21 cellular contexts compared by ENCODE assay signal in genomic region chr2:120857931-120858330, GRCh38.
A peak's percentile ranks its signal among the peaks of the same experiment; 100 is the strongest.
DNase-seq lines count a peak whose midpoint lies in the region; FAIRE-seq and TF ChIP-seq lines count a peak whose summit lies in the region.
"Had no signal": no experiment of that assay in that cellular context is flagged by ENCODE, and none has a peak within 500 bp of the region (broad histone marks: within the 10 kb centered on the region; RNA-seq: fewer than 3 reads in every experiment).

No MANE protein-coding gene starts in this region.

- H3K14ac ChIP-seq in trophoblast cell (ENCODE audit: low read length): no peak overlapping the region

- H3K9me3 ChIP-seq in kidney (ENCODE audit: control insufficient read depth in 1 of 2, low read length in 2 of 2) (no peaks in the 10 kb centered on the region), trophoblast cell (ENCODE audit: insufficient read depth, low read depth, low read length) (no peaks in the 10 kb centered on the region)
- H3K9me3 ChIP-seq: BLaER1 treated with 17β-estradiol and CSF1 and Interleukin-3, amounts not matched to agents 10 nM and 100 nM had no signal

- no peak overlapping the region for H4K12ac ChIP-seq in trophoblast cell (ENCODE audit: low read depth, low read length)

- H3K4me2 ChIP-seq in trophoblast cell (ENCODE audit: low read length): no peak overlapping the region
- H3K4me2 ChIP-seq: BLaER1 treated with 17β-estradiol and CSF1 and Interleukin-3, amounts not matched to agents 10 nM and 100 nM had no signal

- H2AK5ac ChIP-seq in trophoblast cell (ENCODE audit: low read length): no peak overlapping the region

- H3K4me1 ChIP-seq in kidney (ENCODE audit: control insufficient read depth in 1 of 2, insufficient read depth in 1 of 2, low read depth in 1 of 2, low read length in 2 of 2) (peaks cover 0 to 3% of the 10 kb centered on the region in 2 donors), trophoblast cell (ENCODE audit: control insufficient read depth in 1 of 2, insufficient read depth in 2 of 2, low read length in 2 of 2) (peaks cover 28 to 29% of the 10 kb centered on the region in 2 experiments)

- no peaks in the 10 kb centered on the region for H3K9me3 Mint-ChIP-seq in HFFc6
- H3K9me3 Mint-ChIP-seq: CD8-positive, alpha-beta memory T cell had no signal

- intact Hi-C loops in kidney (cut with DNase I): no loop called here

- H3K27ac ChIP-seq in kidney (ENCODE audit: low read depth in 2 of 2, low read length in 2 of 2) (no peak overlapping the region), trophoblast cell (ENCODE audit: low read depth, low read length) (no peak overlapping the region)
- H3K27ac ChIP-seq: BLaER1 treated with 17β-estradiol and CSF1 and Interleukin-3, amounts not matched to agents 10 nM and 100 nM; GM23248 had no signal

- no peaks in the 10 kb centered on the region for H3K36me3 ChIP-seq in kidney (ENCODE audit: control insufficient read depth in 1 of 2, insufficient read depth in 2 of 2, low read length in 2 of 2)
- no peaks in the 10 kb centered on the region for H3K36me3 ChIP-seq in trophoblast cell (ENCODE audit: control insufficient read depth in 1 of 2, insufficient read depth in 2 of 2, low read length in 2 of 2)
- H3K36me3 ChIP-seq: BLaER1 treated with 17β-estradiol and CSF1 and Interleukin-3, amounts not matched to agents 10 nM and 100 nM had no signal

- no peak for FAIRE-seq in kidney (lab: Jason Lieb, UNC)
- FAIRE-seq: GM12892, GM18507, RCC 7860 had no signal

- 0 out of 2 replicates have a peak, but pooled peaks cover 4% of the 10 kb centered on the region for H3K36me3 Mint-ChIP-seq in HFFc6 (ENCODE audit: low read depth)
- H3K36me3 Mint-ChIP-seq: CD8-positive, alpha-beta memory T cell had no signal

- no peak overlapping the region for H3K18ac ChIP-seq in trophoblast cell (ENCODE audit: low read length)

- TF ChIP-seq CTCF in HFFc6 (IDR thresholded peaks at IDR 0.05) (no peak), kidney (IDR thresholded peaks at IDR 0.05; ENCODE audit: borderline replicate concordance, extremely low read depth, insufficient read depth) (no peak)

- H3K27me3 Mint-ChIP-seq in HFFc6 (ENCODE audit: insufficient read depth): peaks cover 3% of the 10 kb centered on the region
- H3K27me3 Mint-ChIP-seq: CD8-positive, alpha-beta memory T cell had no signal

- H3K79me2 ChIP-seq in trophoblast cell (ENCODE audit: control insufficient read depth, insufficient read depth, low read length, poor library complexity): no peaks in the 10 kb centered on the region

- DNase-seq in DMS79 (lab: John Stamatoyannopoulos, UW) (peak; percentile 55), HFFc6 (no peak), kidney (peak; percentile 33), trophoblast cell (no peak), NCI-H2227 (lab: John Stamatoyannopoulos, UW; ENCODE audit: unreplicated experiment) (no peak), NCI-H1417 (lab: John Stamatoyannopoulos, UW) (no peak), CD1c-positive myeloid dendritic cell (ENCODE audit: extremely low spot score) (no peak)
- DNase-seq: CD8-positive, alpha-beta memory T cell; DMS53; MM.1S; NCI-H1105; NCI-H1694; NCI-H2081 treated with DMSO at 0.1 percent for 48 hours; NCI-H510A treated with DMSO at 0.1 percent for 48 hours; NCI-H774; SHP77 treated with DMSO at 0.1 percent for 48 hours had no signal

- H3K9ac ChIP-seq in kidney (ENCODE audit: low read length in 2 of 2) (no peak overlapping the region), trophoblast cell (ENCODE audit: low read length) (no peak overlapping the region)
- H3K9ac ChIP-seq: BLaER1 treated with 17β-estradiol and CSF1 and Interleukin-3, amounts not matched to agents 10 nM and 100 nM; GM23248 had no signal

- peak overlapping the region; percentile 47 for H2BK12ac ChIP-seq in trophoblast cell (ENCODE audit: low read length)

- no CpG with 5 or more reads among the region's 7 CpGs for WGBS in trophoblast cell (ENCODE audit: extremely low coverage, insufficient coverage, insufficient read length)

- H2BK5ac ChIP-seq in trophoblast cell (ENCODE audit: low read depth, low read length, poor library complexity): no peak overlapping the region

- no peak overlapping the region for H3K4ac ChIP-seq in trophoblast cell (ENCODE audit: low read depth, low read length)

- no peak overlapping the region; the same call in 1 of the 2 replicates for H3K4me3 Mint-ChIP-seq in HFFc6
- H3K4me3 Mint-ChIP-seq: CD8-positive, alpha-beta memory T cell had no signal

- peaks cover 63% of the 10 kb centered on the region for H3K4me1 Mint-ChIP-seq in HFFc6 (ENCODE audit: low read depth)
- H3K4me1 Mint-ChIP-seq: CD8-positive, alpha-beta memory T cell had no signal

- peak overlapping the region; percentile 34 for H2BK120ac ChIP-seq in trophoblast cell (ENCODE audit: insufficient read depth, low read length, poor library complexity)

- H3K79me1 ChIP-seq in trophoblast cell (ENCODE audit: low read length): peaks cover 9% of the 10 kb centered on the region

- no peaks in the 10 kb centered on the region for H3K27me3 ChIP-seq in trophoblast cell (ENCODE audit: insufficient read depth, low read length)
- H3K27me3 ChIP-seq: BLaER1 treated with 17β-estradiol and CSF1 and Interleukin-3, amounts not matched to agents 10 nM and 100 nM had no signal

- H3K4me3 ChIP-seq in kidney (ENCODE audit: low read length in 2 of 2) (no peak overlapping the region), trophoblast cell (ENCODE audit: low read depth, low read length) (no peak overlapping the region)
- H3K4me3 ChIP-seq: BLaER1 treated with 17β-estradiol and CSF1 and Interleukin-3, amounts not matched to agents 10 nM and 100 nM; GM23248 had no signal

- H4K8ac ChIP-seq in trophoblast cell (ENCODE audit: low read depth, low read length): no peak overlapping the region

- H3K27ac Mint-ChIP-seq in HFFc6: peak overlapping the region; percentile 47

- no peak overlapping the region for H4K91ac ChIP-seq in trophoblast cell (ENCODE audit: low read depth, low read length)

- no peak overlapping the region for H2AFZ ChIP-seq in trophoblast cell (ENCODE audit: insufficient read depth, low read length, poor library complexity)
- H2AFZ ChIP-seq: GM23248 had no signal

- H3K23ac ChIP-seq in trophoblast cell (ENCODE audit: low read length): no peak overlapping the region

Comparison
In these comparisons a context has a peak if more than half of its experiments do, and no peak if none do; other contexts are left out.
1. DNase-seq: peak in DMS79 (single experiment) and kidney (single experiment); none in HFFc6 (single experiment), trophoblast cell (0 of 2), NCI-H2227 (single experiment), NCI-H1417 (0 of 3) and CD1c-positive myeloid dendritic cell (single experiment).